In genomic region chr14:105315211-105315721, GRCh38 we compare ENCODE assay signal across 8 cellular contexts. TPM values are rescaled to one million over a fixed set of nuclear protein-coding genes. Genes with fewer than 3 reads are reported as not detected.
A peak's percentile ranks its signal among the peaks of the same experiment; 100 is the strongest.
DNase-seq lines count a peak whose midpoint lies in the region; ATAC-seq lines count a peak whose summit lies in the region.

No MANE protein-coding gene starts in this region.

- DNase-seq in DMS 273 (lab: John Stamatoyannopoulos, UW; ENCODE audit: unreplicated experiment), result peak; percentile 55
- no peak for DNase-seq in DMS 273 treated with DMSO at 0.1 percent for 48 hours (lab: John Stamatoyannopoulos, UW)
- DNase-seq in RKO (ENCODE audit: low spot score), result peak; percentile 27
- DNase-seq in activated naive CD8-positive, alpha-beta T cell treated with anti-CD3 and anti-CD28 coated beads, Interleukin-2, amount 10 ng/mL, durations not matched to agents 7 days and 5 days, result peak; percentile 74
- peak; percentile 59 for DNase-seq in left ventricle myocardium superior
- DNase-seq in retina, result peak; percentile 53
- DNase-seq in OCI-M2 (lab: John Stamatoyannopoulos, UW; ENCODE audit: unreplicated experiment), result no peak

- peak; percentile 20 for ATAC-seq in HG03064 (IDR thresholded peaks at IDR 0.05; ENCODE audit: low read depth, unreplicated experiment)
- ATAC-seq in activated naive CD8-positive, alpha-beta T cell treated with anti-CD3 and anti-CD28 coated beads, Interleukin-2, amount 10 ng/mL, durations not matched to agents 7 days and 5 days (ENCODE audit: low read depth), result peak; percentile 15
- ATAC-seq in left ventricle myocardium superior, result peak; percentile 1

- peaks cover 22% of the 10 kb centered on the region for H3K4me1 Mint-ChIP-seq in activated naive CD8-positive, alpha-beta T cell treated with anti-CD3 and anti-CD28 coated beads, Interleukin-2, amount 10 ng/mL, durations not matched to agents 7 days and 5 days

- peaks cover 3% of the 10 kb centered on the region for H3K27me3 Mint-ChIP-seq in activated naive CD8-positive, alpha-beta T cell treated with anti-CD3 and anti-CD28 coated beads, Interleukin-2, amount 10 ng/mL, durations not matched to agents 7 days and 5 days

- intact Hi-C loops in left ventricle myocardium superior (cut with micrococcal nuclease), result no loop called here

- H3K4me3 Mint-ChIP-seq in activated naive CD8-positive, alpha-beta T cell treated with anti-CD3 and anti-CD28 coated beads, Interleukin-2, amount 10 ng/mL, durations not matched to agents 7 days and 5 days, result peak overlapping the region; percentile 86

- H3K36me3 Mint-ChIP-seq in activated naive CD8-positive, alpha-beta T cell treated with anti-CD3 and anti-CD28 coated beads, Interleukin-2, amount 10 ng/mL, durations not matched to agents 7 days and 5 days, result no peaks in the 10 kb centered on the region

- H3K27ac Mint-ChIP-seq in activated naive CD8-positive, alpha-beta T cell treated with anti-CD3 and anti-CD28 coated beads, Interleukin-2, amount 10 ng/mL, durations not matched to agents 7 days and 5 days, result peak overlapping the region; percentile 81

- POLR2A ChIA-PET in activated naive CD8-positive, alpha-beta T cell treated with anti-CD3 and anti-CD28 coated beads, Interleukin-2, amount 10 ng/mL, durations not matched to agents 7 days and 5 days (lab: Charles Lee), result interaction anchor here (0.7 to 4.3 kb wide), 6 partner anchors 10 to 269 kb away, joined by 3 to 61 read pairs (median 10); partner anchors contain the start of genes BRF1 and BTBD6

- H3K9me3 Mint-ChIP-seq in activated naive CD8-positive, alpha-beta T cell treated with anti-CD3 and anti-CD28 coated beads, Interleukin-2, amount 10 ng/mL, durations not matched to agents 7 days and 5 days, result no peaks in the 10 kb centered on the region

RNA-seq across cellular contexts. Expression of gene PACS2, which starts 0.7 kb away (rescaled TPM):
- total RNA-seq in activated naive CD8-positive, alpha-beta T cell treated with anti-CD3 and anti-CD28 coated beads, Interleukin-2, amount 10 ng/mL, durations not matched to agents 7 days and 5 days, result 10 to 100 TPM; 51.6 to 54.7 TPM
- 76.2 TPM for total RNA-seq in left ventricle myocardium superior

RNA-seq across cellular contexts. Expression of gene BRF1, which starts 14.5 kb away (rescaled TPM):
- 10 to 100 TPM; 49.5 to 50.4 TPM for total RNA-seq in activated naive CD8-positive, alpha-beta T cell treated with anti-CD3 and anti-CD28 coated beads, Interleukin-2, amount 10 ng/mL, durations not matched to agents 7 days and 5 days
- total RNA-seq in left ventricle myocardium superior, result 20.3 TPM

Comparison
In these comparisons a context has a peak if more than half of its experiments do, and no peak if none do; other contexts are left out.
1. DNase-seq: peak in DMS 273 (single experiment), RKO (single experiment), activated naive CD8-positive, alpha-beta T cell treated with anti-CD3 and anti-CD28 coated beads, Interleukin-2, amount 10 ng/mL, durations not matched to agents 7 days and 5 days (single experiment), left ventricle myocardium superior (single experiment) and retina (single experiment); none in DMS 273 treated with DMSO at 0.1 percent for 48 hours (single experiment) and OCI-M2 (single experiment).
2. Peak in every context shown above with its lines, with median percentiles within 50 percentile points of each other: ATAC-seq.